ENCODE assay signal across 7 cellular contexts in the genomic region with DNA sequence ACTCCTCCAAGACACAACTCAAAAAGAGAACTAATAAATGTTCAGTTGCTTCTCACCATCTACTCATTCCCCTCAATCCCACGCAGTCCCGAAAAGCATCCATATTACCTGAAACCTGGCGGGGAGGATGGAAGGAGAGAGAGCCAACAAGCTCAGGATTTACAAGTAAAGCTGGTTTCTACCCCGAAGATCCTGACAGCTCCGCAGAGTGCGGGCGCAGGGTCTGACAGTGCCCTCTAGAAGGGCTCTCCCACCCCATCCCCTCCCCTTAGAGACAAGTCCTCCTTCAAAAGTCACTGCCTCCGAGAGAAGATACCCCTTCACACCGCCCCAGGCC. TPM values are rescaled to one million over a fixed set of nuclear protein-coding genes. Genes with fewer than 3 reads are reported as not detected.
DNase-seq lines count a peak whose midpoint lies in the region; ATAC-seq and TF ChIP-seq lines count a peak whose summit lies in the region.

No MANE protein-coding gene starts in this region.

- H3K9me3 ChIP-seq in trophoblast cell (ENCODE audit: insufficient read depth, low read depth, low read length) = no peaks in the 10 kb centered on the region

- no peak for ATAC-seq in GM18907 (IDR thresholded peaks at IDR 0.05; ENCODE audit: unreplicated experiment)

- H3K79me1 ChIP-seq in trophoblast cell (ENCODE audit: low read length) = peaks cover 13% of the 10 kb centered on the region

- peak overlapping the region; percentile 92 for H3K18ac ChIP-seq in trophoblast cell (ENCODE audit: low read length)

- DNase-seq in HFFc6 = no peak
- DNase-seq in T follicular helper cell (ENCODE audit: low read depth) = peak; percentile 8
- no peak for DNase-seq in epithelial cell of proximal tubule (ENCODE audit: low read depth)
- peak in 1 of 2 donors; percentile 26 for DNase-seq in trophoblast cell
- DNase-seq in NCI-H226 = no peak
- no peak for DNase-seq in T-helper 9 cell

- peak overlapping the region; percentile 97 for H3K4me2 ChIP-seq in trophoblast cell (ENCODE audit: low read length)

- peak overlapping the region; percentile 99 for H3K27ac Mint-ChIP-seq in HFFc6

- peaks cover 0 to 2% of the 10 kb centered on the region in 2 experiments for H3K36me3 ChIP-seq in trophoblast cell (ENCODE audit: control insufficient read depth in 1 of 2, insufficient read depth in 2 of 2, low read length in 2 of 2)

- peaks cover 20% of the 10 kb centered on the region for H3K36me3 Mint-ChIP-seq in HFFc6 (ENCODE audit: low read depth)

- H3K27me3 Mint-ChIP-seq in HFFc6 (ENCODE audit: insufficient read depth) = peaks cover 5% of the 10 kb centered on the region

- peak overlapping the region; percentile 97 for H3K4ac ChIP-seq in trophoblast cell (ENCODE audit: low read depth, low read length)

- H3K4me3 Mint-ChIP-seq in HFFc6 = peak overlapping the region; percentile 99

- H3K79me2 ChIP-seq in trophoblast cell (ENCODE audit: control insufficient read depth, insufficient read depth, low read length, poor library complexity) = peaks cover 31% of the 10 kb centered on the region

- H3K4me1 ChIP-seq in trophoblast cell (ENCODE audit: control insufficient read depth in 1 of 2, insufficient read depth in 2 of 2, low read length in 2 of 2) = peaks cover 0 to 9% of the 10 kb centered on the region in 2 experiments

- H4K12ac ChIP-seq in trophoblast cell (ENCODE audit: low read depth, low read length) = no peak overlapping the region

- H3K4me3 ChIP-seq in epithelial cell of proximal tubule (ENCODE audit: low read depth, low read length) = peak overlapping the region; percentile 70
- H3K4me3 ChIP-seq in trophoblast cell (ENCODE audit: low read depth, low read length) = peak overlapping the region; percentile 99

- H3K23ac ChIP-seq in trophoblast cell (ENCODE audit: low read length) = no peak overlapping the region

- peak overlapping the region; percentile 93 for H4K8ac ChIP-seq in trophoblast cell (ENCODE audit: low read depth, low read length)

- peak overlapping the region; percentile 88 for H2BK5ac ChIP-seq in trophoblast cell (ENCODE audit: low read depth, low read length, poor library complexity)

- peak overlapping the region; percentile 99 for H4K91ac ChIP-seq in trophoblast cell (ENCODE audit: low read depth, low read length)

- H2AFZ ChIP-seq in trophoblast cell (ENCODE audit: insufficient read depth, low read length, poor library complexity) = no peak overlapping the region

- no peak for TF ChIP-seq CTCF in HFFc6 (IDR thresholded peaks at IDR 0.05)
- TF ChIP-seq CTCF in epithelial cell of proximal tubule (conservative IDR thresholded peaks at IDR 0.05; ENCODE audit: low read depth, low read length) = no peak

- H3K27me3 ChIP-seq in trophoblast cell (ENCODE audit: insufficient read depth, low read length) = no peaks in the 10 kb centered on the region

- H3K9ac ChIP-seq in trophoblast cell (ENCODE audit: low read length) = peak overlapping the region; percentile 81

- peaks cover 44% of the 10 kb centered on the region for H3K4me1 Mint-ChIP-seq in HFFc6 (ENCODE audit: low read depth)

- H2AK5ac ChIP-seq in trophoblast cell (ENCODE audit: low read length) = no peak overlapping the region

- no CpG with 5 or more reads among the region's 9 CpGs for WGBS in trophoblast cell (ENCODE audit: extremely low coverage, insufficient coverage, insufficient read length)

- H2BK120ac ChIP-seq in trophoblast cell (ENCODE audit: insufficient read depth, low read length, poor library complexity) = peak overlapping the region; percentile 93

- peak overlapping the region; percentile 96 for H3K14ac ChIP-seq in trophoblast cell (ENCODE audit: low read length)

- no peak overlapping the region for H2BK12ac ChIP-seq in trophoblast cell (ENCODE audit: low read length)

- H3K9me3 Mint-ChIP-seq in HFFc6 = no peaks in the 10 kb centered on the region

- peak overlapping the region; percentile 91 for H3K27ac ChIP-seq in trophoblast cell (ENCODE audit: low read depth, low read length)

RNA-seq across cellular contexts. Expression of gene RAB1A, which starts 0.7 kb away (rescaled TPM):
- 100 to 1,000 TPM; 204 to 230 (median 222) TPM for total RNA-seq in HFFc6 (2021; fragmentation: NEBNext Ultra II Directional; extraction: Animal tissue kit (Norgen Biotek cat#: 25700))
- 74.8 and 88.6 TPM in 2 replicates for total RNA-seq in epithelial cell of proximal tubule
- polyA plus RNA-seq in trophoblast cell (2013) = 306 and 327 TPM in 2 replicates
